In genomic region chr7:45293295-45293942, GRCh38 we compare ENCODE assay signal across 26 cellular contexts.
"Had no signal": no experiment of that assay in that cellular context is flagged by ENCODE, and none has a peak within 500 bp of the region (broad histone marks: within the 10 kb centered on the region; RNA-seq: fewer than 3 reads in every experiment).

No MANE protein-coding gene starts in this region.

- H3K4me1 ChIP-seq: gastroesophageal sphincter, lower lobe of right lung, stomach, suprapubic skin, upper lobe of right lung had no signal

- DNase-seq: activated CD4-positive, alpha-beta T cell treated with anti-CD3 and anti-CD28 coated beads for 36 hours; activated CD4-positive, CD25-positive, alpha-beta regulatory T cell; activated CD8-positive, alpha-beta memory T cell treated with anti-CD3 and anti-CD28 coated beads, Interleukin-2, amount 10 ng/mL, durations not matched to agents 7 days and 5 days; activated CD8-positive, alpha-beta T cell treated with anti-CD3 and anti-CD28 coated beads, Interleukin-2, amount 10 ng/mL, durations not matched to agents 7 days and 5 days; activated naive CD8-positive, alpha-beta T cell treated with anti-CD3 and anti-CD28 coated beads, Interleukin-2, amount 50 U/mL, for 24 hours; activated T-cell treated with anti-CD3 and anti-CD28 coated beads, Interleukin-2, amount 50 U/mL, for 48 hours; central memory CD4-positive, alpha-beta T cell; dermis blood vessel endothelial cell; effector CD4-positive, alpha-beta T cell; hypothalamus; immature natural killer cell; kidney; lower lobe of right lung; mucosa of descending colon; small intestine; stimulated activated CD4-positive, alpha-beta T cell treated with anti-CD3 and anti-CD28 coated beads, Interleukin-4, amount 100 ng/mL, for 24 hours; stomach; tibial artery; upper lobe of right lung had no signal

- H3K4me3 Mint-ChIP-seq: activated CD4-positive, alpha-beta T cell treated with anti-CD3 and anti-CD28 coated beads for 36 hours; activated CD8-positive, alpha-beta memory T cell treated with anti-CD3 and anti-CD28 coated beads, Interleukin-2, amount 10 ng/mL, durations not matched to agents 7 days and 5 days; activated CD8-positive, alpha-beta T cell treated with anti-CD3 and anti-CD28 coated beads, Interleukin-2, amount 10 ng/mL, durations not matched to agents 7 days and 5 days; activated naive CD4-positive, alpha-beta T cell treated with anti-CD3 and anti-CD28 coated beads, Interleukin-2, amount 50 U/mL, for 24 hours; activated naive CD8-positive, alpha-beta T cell treated with anti-CD3 and anti-CD28 coated beads, Interleukin-2, amount 50 U/mL, for 24 hours; immature natural killer cell; nephron; stimulated activated effector memory CD8-positive, alpha-beta T cell treated with anti-CD3 and anti-CD28 coated beads, Interleukin-12 subunit alpha, Interleukin-12 subunit beta, amount 100 ng/mL, for 72 hours had no signal

- H3K27ac ChIP-seq: gastroesophageal sphincter, lower lobe of right lung, stomach, suprapubic skin, tibial artery, upper lobe of right lung had no signal

- H3K27ac Mint-ChIP-seq: activated CD4-positive, alpha-beta T cell treated with anti-CD3 and anti-CD28 coated beads for 36 hours; activated CD8-positive, alpha-beta T cell treated with anti-CD3 and anti-CD28 coated beads, Interleukin-2, amount 10 ng/mL, durations not matched to agents 7 days and 5 days; activated naive CD4-positive, alpha-beta T cell treated with anti-CD3 and anti-CD28 coated beads, Interleukin-2, amount 50 U/mL, for 24 hours; activated naive CD8-positive, alpha-beta T cell treated with anti-CD3 and anti-CD28 coated beads, Interleukin-2, amount 50 U/mL, for 24 hours; activated T-helper 2 cell treated with anti-CD3 and anti-CD28 coated beads, Interferon-gamma antibody, Interleukin-2, Interleukin-4, amounts not matched to agents 10 μg/mL and 5 μg/mL and 100 μg/mL, durations not matched to agents 14 hours and 24 hours and 36 hours; immature natural killer cell; stimulated activated effector memory CD8-positive, alpha-beta T cell treated with anti-CD3 and anti-CD28 coated beads, Interleukin-12 subunit alpha, Interleukin-12 subunit beta, amount 100 ng/mL, for 72 hours had no signal

- H3K36me3 ChIP-seq: gastroesophageal sphincter, lower lobe of right lung, stomach, suprapubic skin, tibial artery, upper lobe of right lung had no signal

- H3K4me3 ChIP-seq: gastroesophageal sphincter, lower lobe of right lung, mucosa of descending colon, stomach, suprapubic skin, tibial artery, upper lobe of right lung had no signal

- H3K4me1 Mint-ChIP-seq: activated CD4-positive, alpha-beta T cell treated with anti-CD3 and anti-CD28 coated beads for 36 hours; activated CD8-positive, alpha-beta memory T cell treated with anti-CD3 and anti-CD28 coated beads, Interleukin-2, amount 10 ng/mL, durations not matched to agents 7 days and 5 days; activated naive CD4-positive, alpha-beta T cell treated with anti-CD3 and anti-CD28 coated beads, Interleukin-2, amount 50 U/mL, for 24 hours; activated naive CD8-positive, alpha-beta T cell treated with anti-CD3 and anti-CD28 coated beads, Interleukin-2, amount 50 U/mL, for 24 hours; stimulated activated effector memory CD8-positive, alpha-beta T cell treated with anti-CD3 and anti-CD28 coated beads, Interleukin-12 subunit alpha, Interleukin-12 subunit beta, amount 100 ng/mL, for 72 hours had no signal

- H3K9me3 ChIP-seq: lower lobe of right lung, suprapubic skin had no signal

- H3K27me3 ChIP-seq: gastroesophageal sphincter, tibial artery, upper lobe of right lung had no signal

- H3K36me3 Mint-ChIP-seq: activated CD8-positive, alpha-beta memory T cell treated with anti-CD3 and anti-CD28 coated beads, Interleukin-2, amount 10 ng/mL, durations not matched to agents 7 days and 5 days; stimulated activated effector memory CD8-positive, alpha-beta T cell treated with anti-CD3 and anti-CD28 coated beads, Interleukin-12 subunit alpha, Interleukin-12 subunit beta, amount 100 ng/mL, for 72 hours had no signal

- ATAC-seq: activated CD4-positive, alpha-beta T cell treated with anti-CD3 and anti-CD28 coated beads for 36 hours; activated CD8-positive, alpha-beta memory T cell treated with anti-CD3 and anti-CD28 coated beads, Interleukin-2, amount 10 ng/mL, durations not matched to agents 7 days and 5 days; activated CD8-positive, alpha-beta T cell treated with anti-CD3 and anti-CD28 coated beads, Interleukin-2, amount 10 ng/mL, durations not matched to agents 7 days and 5 days; activated naive CD8-positive, alpha-beta T cell treated with anti-CD3 and anti-CD28 coated beads, Interleukin-2, amount 50 U/mL, for 24 hours; gastroesophageal sphincter; lower lobe of right lung; mucosa of descending colon; sciatic nerve; stimulated activated effector memory CD8-positive, alpha-beta T cell treated with anti-CD3 and anti-CD28 coated beads, Interleukin-12 subunit alpha, Interleukin-12 subunit beta, amount 100 ng/mL, for 72 hours had no signal

- H3K9me3 Mint-ChIP-seq: activated naive CD4-positive, alpha-beta T cell treated with anti-CD3 and anti-CD28 coated beads, Interleukin-2, amount 50 U/mL, for 24 hours had no signal
